Comparison of ENCODE assay signal across 1 cellular context in genomic region chr7:12091164-12091563, GRCh38.
TF ChIP-seq lines count a peak whose summit lies in the region.

No MANE protein-coding gene starts in this region.

TF ChIP-seq in GM23338, 12 proteins besides CTCF, POLR2A, EP300 and RAD21 (continued from another document):
- no peak for TF ChIP-seq ETS1 (IDR thresholded peaks at IDR 0.05)
- no peak for TF ChIP-seq EZH2phosphoT487 (IDR thresholded peaks at IDR 0.05; ENCODE audit: unreplicated experiment)
TF ChIP-seq in GM23338: peak in this region for 0.
